Comparison of ENCODE assay signal across 20 cellular contexts in genomic region chr15:48622227-48622626, GRCh38.
"Had no signal": no experiment of that assay in that cellular context is flagged by ENCODE, and none has a peak within 500 bp of the region (broad histone marks: within the 10 kb centered on the region; RNA-seq: fewer than 3 reads in every experiment).

No MANE protein-coding gene starts in this region.

- H3K27ac Mint-ChIP-seq: activated B cell treated with CpG ODN at 0.5 μM for 24 hours; activated CD8-positive, alpha-beta T cell treated with anti-CD3 and anti-CD28 coated beads, Interleukin-2, amount 10 ng/mL, durations not matched to agents 7 days and 5 days; activated naive CD8-positive, alpha-beta T cell; neural progenitor cell; stimulated activated naive B cell treated with anti-CD40 and anti-IgM and Interleukin-4, amounts not matched to agents 10 μg/mL and 1 μg/mL and 100 μg/mL, for 72 hours had no signal

- H3K27ac ChIP-seq: epithelial cell of prostate, neural progenitor cell, pancreas, SJSA1, transverse colon had no signal

- H3K4me3 Mint-ChIP-seq: activated B cell treated with CpG ODN at 0.5 μM for 24 hours; activated CD8-positive, alpha-beta T cell treated with anti-CD3 and anti-CD28 coated beads, Interleukin-2, amount 10 ng/mL, durations not matched to agents 7 days and 5 days; activated naive CD8-positive, alpha-beta T cell; neural progenitor cell; stimulated activated naive B cell treated with anti-CD40 and anti-IgM and Interleukin-4, amounts not matched to agents 10 μg/mL and 1 μg/mL and 100 μg/mL, for 72 hours had no signal

- H3K4me1 Mint-ChIP-seq: activated B cell treated with CpG ODN at 0.5 μM for 24 hours; stimulated activated naive B cell treated with anti-CD40 and anti-IgM and Interleukin-4, amounts not matched to agents 10 μg/mL and 1 μg/mL and 100 μg/mL, for 72 hours had no signal

- H3K36me3 Mint-ChIP-seq: activated naive CD8-positive, alpha-beta T cell; stimulated activated naive B cell treated with anti-CD40 and anti-IgM and Interleukin-4, amounts not matched to agents 10 μg/mL and 1 μg/mL and 100 μg/mL, for 72 hours had no signal

- H3K4me3 ChIP-seq: neural progenitor cell, pancreas, SJSA1, transverse colon had no signal

- H2AFZ ChIP-seq: neural progenitor cell had no signal

- H3K27me3 ChIP-seq: neural progenitor cell, pancreas, SJSA1, transverse colon had no signal

- H3K4me2 ChIP-seq: neural progenitor cell had no signal

- DNase-seq: activated B cell treated with CpG ODN at 0.5 μM for 24 hours; activated CD4-positive, alpha-beta T cell treated with anti-CD3 and anti-CD28 coated beads for 48 hours; activated CD8-positive, alpha-beta memory T cell treated with anti-CD3 and anti-CD28 coated beads, Interleukin-2, amount 50 U/mL, for 48 hours; activated CD8-positive, alpha-beta T cell treated with anti-CD3 and anti-CD28 coated beads, Interleukin-2, amount 10 ng/mL, durations not matched to agents 7 days and 5 days; activated gamma-delta T cell treated with Interleukin-2 at 50 U/mL for 16 hours; amygdala; dermis blood vessel endothelial cell; foreskin fibroblast; glutamatergic neuron; kidney glomerular epithelial cell; midbrain; pancreas; stimulated activated CD4-positive, alpha-beta T cell treated with anti-CD3 and anti-CD28 coated beads, Interleukin-4, amount 100 ng/mL, for 1 hour; stimulated activated naive B cell treated with anti-CD40 and anti-IgM and Interleukin-4, amounts not matched to agents 10 μg/mL and 1 μg/mL and 100 μg/mL, for 72 hours; T-helper 2 cell; transverse colon had no signal

- ATAC-seq: activated CD8-positive, alpha-beta T cell treated with anti-CD3 and anti-CD28 coated beads, Interleukin-2, amount 10 ng/mL, durations not matched to agents 7 days and 5 days; stimulated activated naive B cell treated with anti-CD40 and anti-IgM and Interleukin-4, amounts not matched to agents 10 μg/mL and 1 μg/mL and 100 μg/mL, for 72 hours had no signal

- H3K4me1 ChIP-seq: pancreas, transverse colon had no signal

- H3K36me3 ChIP-seq: neural progenitor cell, pancreas, transverse colon had no signal

- H3K9me3 ChIP-seq: pancreas, SJSA1, transverse colon had no signal

- H3K9me3 Mint-ChIP-seq: activated B cell treated with CpG ODN at 0.5 μM for 24 hours; stimulated activated naive B cell treated with anti-CD40 and anti-IgM and Interleukin-4, amounts not matched to agents 10 μg/mL and 1 μg/mL and 100 μg/mL, for 72 hours had no signal

- H3K27me3 Mint-ChIP-seq: activated B cell treated with CpG ODN at 0.5 μM for 24 hours; stimulated activated naive B cell treated with anti-CD40 and anti-IgM and Interleukin-4, amounts not matched to agents 10 μg/mL and 1 μg/mL and 100 μg/mL, for 72 hours had no signal
